Comparison of ENCODE assay signal across 9 cellular contexts in the genomic region with DNA sequence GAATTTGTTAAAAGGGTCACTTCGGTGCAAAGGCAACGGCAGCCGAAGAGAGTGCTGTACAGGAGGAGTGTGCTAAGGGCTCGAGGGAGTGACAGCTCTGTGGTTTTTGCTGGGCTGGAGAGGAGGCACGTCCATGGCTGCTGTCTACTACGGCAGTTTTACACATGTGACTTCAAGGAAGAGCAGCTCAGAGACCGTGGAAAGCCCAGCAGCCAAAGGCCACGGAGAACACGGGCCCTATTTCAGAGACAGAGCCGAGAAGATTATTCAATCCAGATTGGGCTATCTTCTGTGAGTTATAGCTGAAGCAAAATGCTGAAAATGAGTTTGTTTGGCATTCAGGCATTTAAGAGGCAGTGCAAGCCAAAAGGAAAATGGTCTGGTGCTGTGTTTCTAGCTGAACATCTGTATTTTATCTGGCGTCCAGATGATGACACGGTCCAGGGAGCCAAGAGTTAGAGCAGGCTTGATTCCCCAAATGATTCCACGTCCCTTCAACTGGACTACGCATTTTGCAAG.
DNase-seq lines count a peak whose midpoint lies in the region; ATAC-seq and TF ChIP-seq lines count a peak whose summit lies in the region.
"Had no signal": no experiment of that assay in that cellular context is flagged by ENCODE, and none has a peak within 500 bp of the region (broad histone marks: within the 10 kb centered on the region; RNA-seq: fewer than 3 reads in every experiment).

No MANE protein-coding gene starts in this region.

- no peaks in the 10 kb centered on the region for H3K27me3 Mint-ChIP-seq in chondrocyte (ENCODE audit: low read depth)
- H3K27me3 Mint-ChIP-seq: activated CD4-positive, alpha-beta T cell treated with anti-CD3 and anti-CD28 coated beads for 36 hours had no signal

- H3K27ac Mint-ChIP-seq in chondrocyte (ENCODE audit: unreplicated experiment): no peak overlapping the region
- H3K27ac Mint-ChIP-seq: activated CD4-positive, alpha-beta T cell treated with anti-CD3 and anti-CD28 coated beads for 36 hours had no signal

- no peak overlapping the region for H2BK12ac ChIP-seq in mesenchymal stem cell (ENCODE audit: low read length in 2 of 2)

- TF ChIP-seq EP300 in tibial nerve (IDR thresholded peaks at IDR 0.05): peak in 1 of 2 donors; percentile 35

- no peak overlapping the region for H4K91ac ChIP-seq in mesenchymal stem cell (ENCODE audit: low read length)

- no peaks in the 10 kb centered on the region for H3K9me3 Mint-ChIP-seq in chondrocyte (ENCODE audit: low read depth)

- peaks cover 14% of the 10 kb centered on the region for H3K4me1 Mint-ChIP-seq in chondrocyte (ENCODE audit: low read depth)

- H3K4me3 ChIP-seq in NB4 (ENCODE audit: low read depth, low read length): no peak overlapping the region
- H3K4me3 ChIP-seq in mesenchymal stem cell (ENCODE audit: insufficient read depth in 1 of 2, low read depth in 1 of 2, low read length in 2 of 2): peak overlapping the region in 1 of 2 experiments; percentile 62
- peak overlapping the region in 1 of 4 donors; percentile 20 for H3K4me3 ChIP-seq in tibial nerve

- H2BK5ac ChIP-seq in mesenchymal stem cell (ENCODE audit: low read depth, low read length, poor library complexity, severe bottlenecking): no peak overlapping the region

- H3K4ac ChIP-seq in mesenchymal stem cell (ENCODE audit: low read depth in 1 of 2, low read length in 2 of 2): no peak overlapping the region

- peaks cover 0 to 13% of the 10 kb centered on the region in 2 experiments for H3K27me3 ChIP-seq in mesenchymal stem cell (ENCODE audit: control insufficient read depth in 1 of 2, insufficient read depth in 1 of 2, low read length in 2 of 2)
- no peaks in the 10 kb centered on the region for H3K27me3 ChIP-seq in tibial nerve

- no peaks in the 10 kb centered on the region for H3K36me3 Mint-ChIP-seq in chondrocyte (ENCODE audit: low read depth)

- peak overlapping the region; percentile 31 for H4K8ac ChIP-seq in mesenchymal stem cell (ENCODE audit: low read length)

- H3K18ac ChIP-seq in mesenchymal stem cell (ENCODE audit: low read depth in 1 of 2, low read length in 2 of 2): no peak overlapping the region

- TF ChIP-seq POLR2A in NB4 (IDR thresholded peaks at IDR 0.05; ENCODE audit: extremely low read depth, insufficient read length): no peak
- TF ChIP-seq POLR2A in tibial nerve (IDR thresholded peaks at IDR 0.05): no peak

- no peaks in the 10 kb centered on the region for H3K36me3 ChIP-seq in mesenchymal stem cell (ENCODE audit: control insufficient read depth in 1 of 2, insufficient read depth in 2 of 2, low read depth in 1 of 2, low read length in 2 of 2)
- no peaks in the 10 kb centered on the region for H3K36me3 ChIP-seq in tibial nerve

- H2AFZ ChIP-seq in mesenchymal stem cell (ENCODE audit: low read depth, low read length): no peak overlapping the region

- peak overlapping the region; percentile 23 for H3K4me3 Mint-ChIP-seq in chondrocyte (ENCODE audit: unreplicated experiment)
- H3K4me3 Mint-ChIP-seq: activated CD4-positive, alpha-beta T cell treated with anti-CD3 and anti-CD28 coated beads for 36 hours had no signal

- H3K14ac ChIP-seq in mesenchymal stem cell (ENCODE audit: low read length in 2 of 2): no peak overlapping the region

- H2BK15ac ChIP-seq in mesenchymal stem cell (ENCODE audit: low read depth, poor library complexity, severe bottlenecking): no peak overlapping the region

- H3K4me2 ChIP-seq in mesenchymal stem cell (ENCODE audit: low read length, poor library complexity, severe bottlenecking): no peak overlapping the region

- TF ChIP-seq CTCF in NB4 (IDR thresholded peaks at IDR 0.05; ENCODE audit: low read depth, low read length): no peak
- TF ChIP-seq CTCF in chondrocyte (IDR thresholded peaks at IDR 0.05): no peak
- TF ChIP-seq CTCF in tibial nerve (IDR thresholded peaks at IDR 0.05): no peak

- H3K9me3 ChIP-seq in mesenchymal stem cell (ENCODE audit: control insufficient read depth, low read length): no peaks in the 10 kb centered on the region
- no peaks in the 10 kb centered on the region for H3K9me3 ChIP-seq in tibial nerve

- no peak overlapping the region for H2AK5ac ChIP-seq in mesenchymal stem cell (ENCODE audit: low read length, severe bottlenecking)

- H3K79me1 ChIP-seq in mesenchymal stem cell (replicated peaks; ENCODE audit: low read length, poor library complexity, severe bottlenecking): no peaks in the 10 kb centered on the region

- H3K4me1 ChIP-seq in mesenchymal stem cell (ENCODE audit: control insufficient read depth, insufficient read depth, low read depth, low read length) (peaks cover 2% of the 10 kb centered on the region), tibial nerve (peaks cover 0 to 21% (median 0%) of the 10 kb centered on the region in 4 donors)

- H3K27ac ChIP-seq in mesenchymal stem cell (ENCODE audit: low read length, poor library complexity, severe bottlenecking) (no peak overlapping the region), tibial nerve (peak overlapping the region in 2 of 4 donors; percentile 7 to 69)

- DNase-seq in NB4 (ENCODE audit: low read depth) (peak; percentile 45), chondrocyte (ENCODE audit: low spot score) (no peak), mesenchymal stem cell (peak; percentile 44), tibial nerve (ENCODE audit: low spot score in 2 of 2) (peak; percentile 18 to 56)
- no peak for DNase-seq in activated CD4-positive, alpha-beta T cell treated with anti-CD3 and anti-CD28 coated beads for 48 hours
- no peak for DNase-seq in activated naive CD4-positive, alpha-beta T cell (lab: John Stamatoyannopoulos, UW)
- DNase-seq: activated CD4-positive, alpha-beta T cell treated with anti-CD3 and anti-CD28 coated beads for 36 hours had no signal

- 55% methylated on average over 13 of the region's 14 CpGs for WGBS in mesenchymal stem cell
- WGBS in tibial nerve, 2 donors: 33 to 48% methylated on average over 14 of the region's 14 CpGs

- ATAC-seq in GM18868 (IDR thresholded peaks at IDR 0.05; ENCODE audit: unreplicated experiment): no peak
- ATAC-seq: activated CD4-positive, alpha-beta T cell treated with anti-CD3 and anti-CD28 coated beads for 36 hours; left colon had no signal

- H3K9ac ChIP-seq in mesenchymal stem cell (ENCODE audit: low read length): peak overlapping the region; percentile 64

- no peak overlapping the region for H2BK120ac ChIP-seq in mesenchymal stem cell (ENCODE audit: low read depth, low read length)

- H3K23ac ChIP-seq in mesenchymal stem cell (ENCODE audit: low read length in 2 of 2): no peak overlapping the region

Comparison
In these comparisons a context has a peak if more than half of its experiments do, and no peak if none do; other contexts are left out.
1. DNase-seq: peak in NB4 (single experiment), mesenchymal stem cell (single experiment) and tibial nerve (2 of 2); none in chondrocyte (single experiment), activated CD4-positive, alpha-beta T cell treated with anti-CD3 and anti-CD28 coated beads for 48 hours (single experiment) and activated naive CD4-positive, alpha-beta T cell (0 of 4).